ENCODE assay signal across 10 cellular contexts in genomic region chr1:232596666-232597303, GRCh38. TPM values are rescaled to one million over a fixed set of nuclear protein-coding genes. Genes with fewer than 3 reads are reported as not detected.
DNase-seq lines count a peak whose midpoint lies in the region; ATAC-seq, FAIRE-seq and TF ChIP-seq lines count a peak whose summit lies in the region.
"Had no signal": no experiment of that assay in that cellular context is flagged by ENCODE, and none has a peak within 500 bp of the region (broad histone marks: within the 10 kb centered on the region; RNA-seq: fewer than 3 reads in every experiment).

No MANE protein-coding gene starts in this region.

- no peaks in the 10 kb centered on the region for H3K9me3 Mint-ChIP-seq in effector memory CD8-positive, alpha-beta T cell
- H3K9me3 Mint-ChIP-seq: H9 had no signal

- peak; percentile 39 for ATAC-seq in HG03159 (IDR thresholded peaks at IDR 0.05; ENCODE audit: unreplicated experiment)
- no peak for ATAC-seq in effector memory CD8-positive, alpha-beta T cell (replicated peaks)

- peaks cover 38% of the 10 kb centered on the region in 2 donors for H3K4me1 Mint-ChIP-seq in effector memory CD8-positive, alpha-beta T cell (ENCODE audit: low read depth in 2 of 2)

- H3K4me3 Mint-ChIP-seq in effector memory CD8-positive, alpha-beta T cell = peak overlapping the region; percentile 65 to 73
- H3K4me3 Mint-ChIP-seq: H9 had no signal

- FAIRE-seq in GM12891 (lab: Jason Lieb, UNC) (no peak), GM19239 (lab: Jason Lieb, UNC) (peak; percentile 87)
- FAIRE-seq: G401.6 had no signal

- no peak for DNase-seq in GM12891 (ENCODE audit: insufficient read length, low spot score)
- DNase-seq in GM19239 (ENCODE audit: insufficient read length, low spot score) = no peak
- DNase-seq in effector memory CD8-positive, alpha-beta T cell = no peak
- DNase-seq in AML-193 (lab: John Stamatoyannopoulos, UW) = no peak
- DNase-seq in stimulated activated CD4-positive, alpha-beta T cell treated with anti-CD3 and anti-CD28 coated beads, Interleukin-12 subunit alpha, Interleukin-12 subunit beta, amount 100 ng/mL, for 4 hours = no peak
- no peak for DNase-seq in NCI-H1930 (lab: John Stamatoyannopoulos, UW)
- DNase-seq: H9, KBM-7 had no signal

- no peak for TF ChIP-seq POLR2A in GM12891 (IDR thresholded peaks at IDR 0.05; ENCODE audit: low read depth, low read length)

- peaks cover 5% of the 10 kb centered on the region for H3K36me3 Mint-ChIP-seq in effector memory CD8-positive, alpha-beta T cell (ENCODE audit: insufficient read depth)

- H3K27me3 Mint-ChIP-seq in effector memory CD8-positive, alpha-beta T cell = no peaks in the 10 kb centered on the region

- H3K27ac Mint-ChIP-seq in effector memory CD8-positive, alpha-beta T cell = peak overlapping the region; percentile 64 to 92

TF ChIP-seq in GM12891, 5 proteins besides CTCF, POLR2A, EP300 and RAD21:
- TF ChIP-seq SPI1 (IDR thresholded peaks at IDR 0.05; ENCODE audit: low read depth, low read length) (peak; percentile 57), POLR2AphosphoS5 (IDR thresholded peaks at IDR 0.05; ENCODE audit: low read depth, low read length) (no peak)

RNA-seq across cellular contexts. Expression of gene SIPA1L2, which starts 33.1 kb away (rescaled TPM):
- polyA plus RNA-seq in GM12891 (2012; ENCODE audit: low read depth, missing spikeins) = 0.01 TPM
